Comparison of ENCODE assay signal across 1 cellular context in the genomic region with DNA sequence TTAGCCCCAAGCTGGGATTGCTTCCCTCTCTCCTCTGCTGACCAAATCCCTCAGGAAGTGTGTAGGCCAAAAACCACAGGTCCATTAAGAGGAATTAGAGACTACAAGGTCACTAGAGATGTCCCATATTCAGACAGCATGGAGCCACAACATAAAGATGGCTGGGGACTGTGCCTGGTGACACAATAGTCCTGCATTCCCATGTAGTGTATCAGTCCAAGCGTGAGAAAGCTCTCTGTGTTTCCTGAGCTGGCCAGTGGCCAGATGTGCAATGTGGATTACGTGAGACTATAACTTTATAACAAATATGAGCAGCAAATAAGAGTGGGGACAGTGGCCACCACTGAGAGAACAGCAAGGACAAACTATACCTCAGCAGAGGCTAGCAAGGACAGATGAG.
A peak's percentile ranks its signal among the peaks of the same experiment; 100 is the strongest.
TF ChIP-seq lines count a peak whose summit lies in the region.

No MANE protein-coding gene starts in this region.

TF ChIP-seq in endothelial cell of umbilical vein, 7 proteins besides CTCF, POLR2A, EP300 and RAD21:
- TF ChIP-seq GATA2 (IDR thresholded peaks at IDR 0.05; ENCODE audit: insufficient read depth, insufficient read length, low read depth, low read length), result no peak
- peak; percentile 36 for TF ChIP-seq FOS (IDR thresholded peaks at IDR 0.05; ENCODE audit: borderline replicate concordance, insufficient read depth, low read length)
- TF ChIP-seq POLR2AphosphoS5 (IDR thresholded peaks at IDR 0.05; ENCODE audit: insufficient read depth, low read depth, low read length), result no peak
- TF ChIP-seq, protein P1, sequence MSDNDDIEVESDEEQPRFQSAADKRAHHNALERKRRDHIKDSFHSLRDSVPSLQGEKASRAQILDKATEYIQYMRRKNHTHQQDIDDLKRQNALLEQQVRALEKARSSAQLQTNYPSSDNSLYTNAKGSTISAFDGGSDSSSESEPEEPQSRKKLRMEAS (IDR thresholded peaks at IDR 0.05; ENCODE audit: insufficient read depth, insufficient read length), result no peak
- TF ChIP-seq JUN (IDR thresholded peaks at IDR 0.05; ENCODE audit: borderline replicate concordance, insufficient read depth, insufficient read length, low read depth), result peak; percentile 58
- no peak for TF ChIP-seq EZH2 (IDR thresholded peaks at IDR 0.05; ENCODE audit: borderline replicate concordance, low read depth, low read length, severe bottlenecking)
- TF ChIP-seq MYC (IDR thresholded peaks at IDR 0.05; ENCODE audit: low read depth, low read length), result no peak
